In genomic region chr11:14643697-14644395, GRCh38 we compare ENCODE assay signal across 8 cellular contexts. TPM values are rescaled to one million over a fixed set of nuclear protein-coding genes. Genes with fewer than 3 reads are reported as not detected.
A peak's percentile ranks its signal among the peaks of the same experiment; 100 is the strongest.
DNase-seq lines count a peak whose midpoint lies in the region; TF ChIP-seq lines count a peak whose summit lies in the region.

Gene PDE3B (plus strand): TSS chr11:14643804. CDS start chr11:14644076, 272 bp downstream.

- peaks cover 7 to 8% of the 10 kb centered on the region in 2 donors for H3K4me1 ChIP-seq in ascending aorta
- peaks cover 0 to 58% (median 50%) of the 10 kb centered on the region in 4 donors for H3K4me1 ChIP-seq in sigmoid colon

- peak within 1 kb of the TSS; percentile 77 to 83 for H3K4me3 ChIP-seq in ascending aorta
- H3K4me3 ChIP-seq in sigmoid colon, result peak within 1 kb of the TSS; percentile 80 to 98 (median 90)

- no peak for TF ChIP-seq EP300 in sigmoid colon (IDR thresholded peaks at IDR 0.05)

- TF ChIP-seq POLR2A in sigmoid colon (IDR thresholded peaks at IDR 0.05), result peak; percentile 59 to 71

- H3K27ac ChIP-seq in ascending aorta (peak within 1 kb of the TSS; percentile 84 to 87), sigmoid colon (peak within 1 kb of the TSS; percentile 88 to 98 (median 96))

- H3K9me3 Mint-ChIP-seq in HFFc6, result no peaks in the 10 kb centered on the region

- H3K36me3 ChIP-seq in ascending aorta, result no peaks in the 10 kb centered on the region
- no peaks in the 10 kb centered on the region for H3K36me3 ChIP-seq in sigmoid colon

- TF ChIP-seq CTCF in GM12872 (IDR thresholded peaks at IDR 0.05; ENCODE audit: insufficient read depth, low read depth, low read length) (peak; percentile 21; the same call in 1 of the 3 replicates), HFFc6 (IDR thresholded peaks at IDR 0.05) (no peak; the same call in 1 of the 2 replicates), ascending aorta (IDR thresholded peaks at IDR 0.05) (peak in 1 of 3 experiments; percentile 6), sigmoid colon (IDR thresholded peaks at IDR 0.05) (no peak)

- no peaks in the 10 kb centered on the region for H3K9me3 ChIP-seq in ascending aorta
- no peaks in the 10 kb centered on the region for H3K9me3 ChIP-seq in sigmoid colon

- WGBS in sigmoid colon, 2 donors, result 0% methylated on average over 79 of the region's 79 CpGs

- intact Hi-C loops in T-helper 2 cell treated with Interferon-gamma antibody and Interleukin-4, amounts not matched to agents 100 ng/mL and 5 ng/mL, for 36 hours (cut with micrococcal nuclease), result loop anchor here (1.0 to 10.0 kb wide), 4 partner anchors 49 to 431 kb away; partner anchors contain the start of gene CALCB
- intact Hi-C loops in ascending aorta (cut with DNase I) (loop anchor here (1.0 to 5.0 kb wide), 5 partner anchors 61 to 263 kb away; partner anchors contain the start of genes CYP2R1 and PSMA1), sigmoid colon (cut with DNase I) (loop anchor here (1.0 to 5.0 kb wide), 5 partner anchors 106 to 263 kb away; partner anchors contain the start of genes CYP2R1 and PSMA1)

- DNase-seq in HFFc6 (no peak), NCI-H1092 (lab: John Stamatoyannopoulos, UW) (peak; percentile 64), ascending aorta (ENCODE audit: low spot score in 2 of 2) (peak; percentile 36 to 90), iPS DF 19.7 (ENCODE audit: low read depth, low spot score) (peak; percentile 65), sigmoid colon (peak; percentile 93), GM19240 (ENCODE audit: insufficient read length, low spot score) (no peak)

- peaks cover 8% of the 10 kb centered on the region; the same call in 1 of the 2 replicates for H3K4me1 Mint-ChIP-seq in HFFc6 (ENCODE audit: low read depth)

- peaks cover 18% of the 10 kb centered on the region for H3K27me3 Mint-ChIP-seq in HFFc6 (ENCODE audit: insufficient read depth)

- H3K27ac Mint-ChIP-seq in HFFc6, result no peak within 1 kb of the TSS

- no peaks in the 10 kb centered on the region for H3K36me3 Mint-ChIP-seq in HFFc6 (ENCODE audit: low read depth)

- H3K27me3 ChIP-seq in ascending aorta (no peaks in the 10 kb centered on the region), sigmoid colon (no peaks in the 10 kb centered on the region)

- peak within 1 kb of the TSS; percentile 59 for H3K4me3 Mint-ChIP-seq in HFFc6

RNA-seq across cellular contexts. Expression of gene PDE3B, which starts in this region (rescaled TPM):
- under 1 TPM in 2 of 6 experiments, not detected in 4; 0.05 to 0.06 TPM for total RNA-seq in HFFc6 (2021; fragmentation: NEBNext Ultra II Directional; extraction: Animal tissue kit (Norgen Biotek cat#: 25700))
- total RNA-seq in T-helper 2 cell treated with Interferon-gamma antibody and Interleukin-4, amounts not matched to agents 100 ng/mL and 5 ng/mL, for 36 hours, result 100 and 103 TPM in 2 replicates
- total RNA-seq in ascending aorta (5.1 TPM), sigmoid colon (100 to 1,000 TPM in 2 of 4 donors, 10 to 100 TPM in 2; 78.3 to 132 (median 93.4) TPM)
- polyA plus RNA-seq in sigmoid colon, result 10 to 100 TPM in 1 of 3 donors, 1 to 10 TPM in 2; 1.2 to 13.5 (median 2.4) TPM

Comparison
In these comparisons a context has a peak if more than half of its experiments do, and no peak if none do; other contexts are left out.
1. RNA of gene PDE3B (total RNA-seq): 78.3 to 132 TPM in sigmoid colon and 100 to 103 TPM in T-helper 2 cell treated with Interferon-gamma antibody and Interleukin-4, amounts not matched to agents 100 ng/mL and 5 ng/mL, for 36 hours; 5.1 TPM in ascending aorta (single experiment) and 0.05 to 0.06 TPM in HFFc6; every median in the first group is over 10 times any median in the second.
2. DNase-seq: peak in NCI-H1092 (single experiment), ascending aorta (2 of 2), iPS DF 19.7 (single experiment) and sigmoid colon (single experiment); none in HFFc6 (single experiment) and GM19240 (single experiment).